ENCODE assay signal across 31 cellular contexts in the genomic region with DNA sequence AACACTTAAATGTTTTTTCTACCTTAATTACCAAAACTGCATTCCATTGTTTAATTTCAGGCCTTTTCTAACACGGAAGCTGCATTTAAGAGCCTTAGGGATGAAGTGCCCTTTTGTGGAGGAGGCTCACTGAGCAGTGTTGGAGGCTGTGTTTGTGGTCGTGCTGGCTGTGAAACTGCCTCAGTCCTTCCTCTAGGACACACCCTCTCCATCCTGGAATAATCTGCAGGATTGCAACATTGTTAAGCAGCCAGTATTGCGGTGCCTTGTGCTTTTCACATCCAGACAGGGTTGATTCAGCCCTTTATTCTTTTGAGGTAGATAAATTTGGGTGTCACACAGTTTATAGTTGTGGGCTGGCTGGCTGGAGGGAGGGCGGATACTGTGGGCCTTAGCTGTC.
DNase-seq lines count a peak whose midpoint lies in the region; ATAC-seq, FAIRE-seq and TF ChIP-seq lines count a peak whose summit lies in the region.
"Had no signal": no experiment of that assay in that cellular context is flagged by ENCODE, and none has a peak within 500 bp of the region (broad histone marks: within the 10 kb centered on the region; RNA-seq: fewer than 3 reads in every experiment).

No MANE protein-coding gene starts in this region.

- H3K36me3 Mint-ChIP-seq in type B pancreatic cell = no peaks in the 10 kb centered on the region
- H3K36me3 Mint-ChIP-seq: naive B cell had no signal

- no peaks in the 10 kb centered on the region for H3K4me1 ChIP-seq in A549
- no peaks in the 10 kb centered on the region for H3K4me1 ChIP-seq in left lung
- H3K4me1 ChIP-seq: BE2C, esophagus muscularis mucosa, psoas muscle, thyroid gland had no signal

- no peak for DNase-seq in A549 (ENCODE audit: low read depth in 1 of 2, low spot score in 1 of 2)
- peak; percentile 89 for DNase-seq in NCI-H226
- DNase-seq in bronchial epithelial cell (ENCODE audit: low read depth) = peak; percentile 21
- no peak for DNase-seq in left lung
- no peak for DNase-seq in type B pancreatic cell (ENCODE audit: extremely low spot score, unreplicated experiment)
- DNase-seq: activated CD4-positive, alpha-beta T cell treated with anti-CD3 and anti-CD28 coated beads, Interleukin-2, amount 10 ng/mL, durations not matched to agents 24 days and 14 days; activated gamma-delta T cell treated with Interleukin-2 at 50 U/mL for 16 hours; activated T-cell treated with anti-CD3 and anti-CD28 coated beads, Interleukin-2, amount 50 U/mL, for 4 hours; BE2C; brain microvascular endothelial cell; left ventricle myocardium superior; MM.1S; naive B cell; NCI-H1436; NCI-H2107; NCI-H446 treated with DMSO at 0.1 percent for 48 hours; nucleus accumbens; psoas muscle; SHP77; stimulated activated naive CD8-positive, alpha-beta T cell treated with anti-CD3 and anti-CD28 coated beads, Interleukin-15, Interleukin-2, amounts not matched to agents 100 U/mL and 50 U/mL, for 24 hours; SW 1271; T-helper 9 cell; thyroid gland; WERI-Rb-1 had no signal

- no peak for TF ChIP-seq POLR2A in A549 (IDR thresholded peaks at IDR 0.05; ENCODE audit: low read length)

- H3K27ac ChIP-seq in A549 (no peak overlapping the region), left lung (no peak overlapping the region)
- H3K27ac ChIP-seq: brain microvascular endothelial cell, coronary artery, esophagus muscularis mucosa, psoas muscle, thyroid gland, WERI-Rb-1 had no signal

- no peak overlapping the region for H3K4me3 Mint-ChIP-seq in type B pancreatic cell
- H3K4me3 Mint-ChIP-seq: activated CD4-positive, alpha-beta T cell treated with anti-CD3 and anti-CD28 coated beads, Interleukin-2, amount 10 ng/mL, durations not matched to agents 24 days and 14 days; activated T-cell treated with anti-CD3 and anti-CD28 coated beads, Interleukin-2, amount 50 U/mL, for 4 hours; naive B cell had no signal

- no peaks in the 10 kb centered on the region for H3K9me3 ChIP-seq in A549
- H3K9me3 ChIP-seq in left lung = no peaks in the 10 kb centered on the region
- H3K9me3 ChIP-seq: BE2C, psoas muscle, thyroid gland had no signal

- TF ChIP-seq CTCF in A549 (IDR thresholded peaks at IDR 0.05) (no peak), bronchial epithelial cell (IDR thresholded peaks at IDR 0.05; ENCODE audit: insufficient read depth, low read length, severe bottlenecking) (no peak), left lung (IDR thresholded peaks at IDR 0.05) (no peak), type B pancreatic cell (conservative IDR thresholded peaks at IDR 0.05) (no peak)

- H3K36me3 ChIP-seq in bronchial epithelial cell (ENCODE audit: control insufficient read depth, insufficient read depth, low read length) (no peaks in the 10 kb centered on the region), left lung (no peaks in the 10 kb centered on the region)
- H3K36me3 ChIP-seq: BE2C, brain microvascular endothelial cell, esophagus muscularis mucosa, thyroid gland, WERI-Rb-1 had no signal

- H3K4me1 Mint-ChIP-seq in type B pancreatic cell (ENCODE audit: unreplicated experiment) = peaks cover 5% of the 10 kb centered on the region
- H3K4me1 Mint-ChIP-seq: activated CD4-positive, alpha-beta T cell treated with anti-CD3 and anti-CD28 coated beads, Interleukin-2, amount 10 ng/mL, durations not matched to agents 24 days and 14 days had no signal

- no peak overlapping the region for H3K27ac Mint-ChIP-seq in type B pancreatic cell
- H3K27ac Mint-ChIP-seq: activated CD4-positive, alpha-beta T cell treated with anti-CD3 and anti-CD28 coated beads, Interleukin-2, amount 10 ng/mL, durations not matched to agents 24 days and 14 days had no signal

- WGBS in A549 (ENCODE audit: missing lambda C conversion rate) = 37% methylated on average over 4 of the region's 4 CpGs

- intact Hi-C loops in left lung (cut with DNase I) = no loop called here

- CTCF ChIA-PET in A549 (lab: Yijun Ruan, JAX) = no interaction called here

- H3K4me3 ChIP-seq in A549 = no peak overlapping the region
- no peak overlapping the region for H3K4me3 ChIP-seq in bronchial epithelial cell (ENCODE audit: low read depth, low read length)
- no peak overlapping the region for H3K4me3 ChIP-seq in left lung
- H3K4me3 ChIP-seq: coronary artery, esophagus muscularis mucosa, psoas muscle, thyroid gland had no signal

- H3K27me3 Mint-ChIP-seq in type B pancreatic cell = no peaks in the 10 kb centered on the region
- H3K27me3 Mint-ChIP-seq: naive B cell had no signal

- POLR2A ChIA-PET in A549 (lab: Yijun Ruan, JAX) = interaction anchor here (0.6 kb wide), 1 partner anchor 114 kb away, joined by 3 read pairs; no protein-coding TSS in a partner anchor

- TF ChIP-seq RAD21 in A549 (conservative IDR thresholded peaks at IDR 0.05 in 1 of 2, IDR thresholded peaks at IDR 0.05 in 1 of 2) = no peak

- peaks cover 5% of the 10 kb centered on the region for H3K9me3 Mint-ChIP-seq in type B pancreatic cell
- H3K9me3 Mint-ChIP-seq: activated CD4-positive, alpha-beta T cell treated with anti-CD3 and anti-CD28 coated beads, Interleukin-2, amount 10 ng/mL, durations not matched to agents 24 days and 14 days; activated T-cell treated with anti-CD3 and anti-CD28 coated beads, Interleukin-2, amount 50 U/mL, for 4 hours had no signal

- no peaks in the 10 kb centered on the region for H3K27me3 ChIP-seq in bronchial epithelial cell (ENCODE audit: control insufficient read depth, insufficient read depth, low read length)
- H3K27me3 ChIP-seq in left lung = no peaks in the 10 kb centered on the region
- H3K27me3 ChIP-seq: BE2C, brain microvascular endothelial cell, esophagus muscularis mucosa, thyroid gland had no signal

- FAIRE-seq in A549 (lab: Jason Lieb, UNC) (no peak), bronchial epithelial cell (lab: Jason Lieb, UNC) (no peak)
- FAIRE-seq: islet of Langerhans had no signal

- ATAC-seq in A549 (peak; percentile 24 to 43; a peak in 2 of 6 replicates), left lung (peak; percentile 47), GM18868 (IDR thresholded peaks at IDR 0.05; ENCODE audit: unreplicated experiment) (no peak), GM18870 (IDR thresholded peaks at IDR 0.05; ENCODE audit: unreplicated experiment) (no peak), GM18498 (IDR thresholded peaks at IDR 0.05; ENCODE audit: unreplicated experiment) (no peak)
- ATAC-seq: activated T-cell treated with anti-CD3 and anti-CD28 coated beads, Interleukin-2, amount 50 U/mL, for 4 hours; HCT116; left ventricle myocardium superior; psoas muscle; stimulated activated naive CD8-positive, alpha-beta T cell treated with anti-CD3 and anti-CD28 coated beads, Interleukin-15, Interleukin-2, amounts not matched to agents 100 U/mL and 50 U/mL, for 24 hours had no signal

- TF ChIP-seq EP300 in A549 (IDR thresholded peaks at IDR 0.05) = no peak

- no peak overlapping the region for H3K4me2 ChIP-seq in A549

TF ChIP-seq in A549, 52 proteins besides CTCF, POLR2A, EP300 and RAD21:
- TF ChIP-seq FOSL2 (IDR thresholded peaks at IDR 0.05) (no peak), FOSL2 (CRISPR knock-in tag; IDR thresholded peaks at IDR 0.05) (no peak), CBX8 (IDR thresholded peaks at IDR 0.05) (no peak)
- TF ChIP-seq, protein P1, sequence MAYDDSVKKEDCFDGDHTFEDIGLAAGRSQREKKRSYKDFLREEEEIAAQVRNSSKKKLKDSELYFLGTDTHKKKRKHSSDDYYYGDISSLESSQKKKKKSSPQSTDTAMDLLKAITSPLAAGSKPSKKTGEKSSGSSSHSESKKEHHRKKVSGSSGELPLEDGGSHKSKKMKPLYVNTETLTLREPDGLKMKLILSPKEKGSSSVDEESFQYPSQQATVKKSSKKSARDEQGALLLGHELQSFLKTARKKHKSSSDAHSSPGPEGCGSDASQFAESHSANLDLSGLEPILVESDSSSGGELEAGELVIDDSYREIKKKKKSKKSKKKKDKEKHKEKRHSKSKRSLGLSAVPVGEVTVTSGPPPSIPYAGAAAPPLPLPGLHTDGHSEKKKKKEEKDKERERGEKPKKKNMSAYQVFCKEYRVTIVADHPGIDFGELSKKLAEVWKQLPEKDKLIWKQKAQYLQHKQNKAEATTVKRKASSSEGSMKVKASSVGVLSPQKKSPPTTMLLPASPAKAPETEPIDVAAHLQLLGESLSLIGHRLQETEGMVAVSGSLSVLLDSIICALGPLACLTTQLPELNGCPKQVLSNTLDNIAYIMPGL (CRISPR knock-in tag; IDR thresholded peaks at IDR 0.05; ENCODE audit: borderline replicate concordance) = no peak

Comparison
In these comparisons a context has a peak if more than half of its experiments do, and no peak if none do; other contexts are left out.
1. ATAC-seq: peak in A549 (2 of 2) and left lung (single experiment); none in GM18868 (single experiment), GM18870 (single experiment) and GM18498 (single experiment).
2. DNase-seq: peak in NCI-H226 (single experiment) and bronchial epithelial cell (single experiment); none in A549 (0 of 2), left lung (0 of 2) and type B pancreatic cell (single experiment).